12 cellular contexts compared by ENCODE assay signal in the genomic region with DNA sequence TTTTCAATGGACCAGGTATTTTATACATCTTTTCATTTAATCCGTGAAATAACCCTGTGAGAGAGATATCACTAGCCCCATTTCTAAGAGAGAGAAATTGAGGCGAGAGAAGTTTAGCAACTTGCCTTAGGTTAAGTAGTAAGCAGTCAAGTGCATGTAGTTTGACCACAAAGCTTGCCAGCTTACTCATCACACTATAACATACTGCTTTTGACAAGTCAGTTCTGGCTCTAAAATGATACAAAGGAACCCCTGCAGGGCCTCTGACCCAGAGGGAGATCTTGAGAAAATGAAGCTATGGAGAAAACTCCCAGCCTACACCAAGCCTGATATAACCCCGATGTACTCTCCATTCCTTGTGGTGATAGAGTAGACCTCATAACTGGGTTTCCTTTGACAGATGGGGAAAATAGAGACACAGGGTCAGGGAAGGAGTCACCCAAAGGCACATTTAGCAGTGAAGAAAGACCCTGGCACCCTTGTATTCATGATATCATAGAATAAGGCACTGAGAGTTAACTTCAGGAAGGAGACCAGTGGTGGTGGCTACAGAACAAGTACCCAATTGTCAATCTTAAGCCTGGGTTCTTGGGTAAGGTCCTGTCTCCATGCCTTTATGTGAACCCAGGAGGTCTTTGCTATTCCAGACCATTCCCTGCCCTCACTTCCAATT.
A peak's percentile ranks its signal among the peaks of the same experiment; 100 is the strongest.
DNase-seq lines count a peak whose midpoint lies in the region; ATAC-seq and TF ChIP-seq lines count a peak whose summit lies in the region.
"Had no signal": no experiment of that assay in that cellular context is flagged by ENCODE, and none has a peak within 500 bp of the region (broad histone marks: within the 10 kb centered on the region; RNA-seq: fewer than 3 reads in every experiment).

No MANE protein-coding gene starts in this region.

- H3K4me1 Mint-ChIP-seq in activated naive CD8-positive, alpha-beta T cell treated with anti-CD3 and anti-CD28 coated beads, Interleukin-2, amount 50 U/mL, for 24 hours, result peaks cover 68% of the 10 kb centered on the region
- H3K4me1 Mint-ChIP-seq in Caco-2 (ENCODE audit: low read depth, unreplicated experiment), result no peaks in the 10 kb centered on the region
- H3K4me1 Mint-ChIP-seq: endodermal cell had no signal

- H3K27ac Mint-ChIP-seq in activated naive CD8-positive, alpha-beta T cell treated with anti-CD3 and anti-CD28 coated beads, Interleukin-2, amount 50 U/mL, for 24 hours, result peak overlapping the region; percentile 73
- no peak overlapping the region for H3K27ac Mint-ChIP-seq in Caco-2 (ENCODE audit: unreplicated experiment)
- H3K27ac Mint-ChIP-seq: endodermal cell; stimulated activated naive B cell treated with anti-CD40 and anti-IgM and Interleukin-4, amounts not matched to agents 10 μg/mL and 1 μg/mL and 100 μg/mL, for 72 hours had no signal

- H3K27me3 Mint-ChIP-seq in activated naive CD8-positive, alpha-beta T cell treated with anti-CD3 and anti-CD28 coated beads, Interleukin-2, amount 50 U/mL, for 24 hours, result no peaks in the 10 kb centered on the region
- peaks cover 7% of the 10 kb centered on the region for H3K27me3 Mint-ChIP-seq in Caco-2 (ENCODE audit: insufficient read depth, unreplicated experiment)

- intact Hi-C loops in Caco-2 (cut with micrococcal nuclease; ENCODE audit: unreplicated experiment), result no loop called here

- no peak overlapping the region for H2AFZ ChIP-seq in ACC112 (ENCODE audit: low read length, unreplicated experiment)

- TF ChIP-seq CTCF in Caco-2 (IDR thresholded peaks at IDR 0.05; ENCODE audit: insufficient read depth in 1 of 2, low read depth in 1 of 2, low read length in 1 of 2, severe bottlenecking in 1 of 2, unreplicated experiment in 1 of 2), result no peak

- H3K4me1 ChIP-seq in ACC112 (ENCODE audit: control insufficient read depth, insufficient read depth, low read length, unreplicated experiment) (peaks cover 30% of the 10 kb centered on the region), Caco-2 (no peaks in the 10 kb centered on the region)

- DNase-seq in activated naive CD8-positive, alpha-beta T cell treated with anti-CD3 and anti-CD28 coated beads, Interleukin-2, amount 50 U/mL, for 24 hours, result no peak
- DNase-seq in HuH-7 (ENCODE audit: low spot score) (no peak), Caco-2 (no peak), NCI-H524 (lab: John Stamatoyannopoulos, UW) (no peak), RPMI8226 (no peak)
- DNase-seq: endodermal cell; left ventricle myocardium superior; right lobe of liver; stimulated activated naive B cell treated with anti-CD40 and anti-IgM and Interleukin-4, amounts not matched to agents 10 μg/mL and 1 μg/mL and 100 μg/mL, for 72 hours had no signal

- H3K27me3 ChIP-seq in ACC112 (ENCODE audit: insufficient read depth, low read length) (no peaks in the 10 kb centered on the region), Caco-2 (replicated peaks; ENCODE audit: control insufficient read depth, insufficient read depth, low read length) (no peaks in the 10 kb centered on the region)
- H3K27me3 ChIP-seq: right lobe of liver had no signal

- peaks cover 12% of the 10 kb centered on the region for H3K9me3 Mint-ChIP-seq in activated naive CD8-positive, alpha-beta T cell treated with anti-CD3 and anti-CD28 coated beads, Interleukin-2, amount 50 U/mL, for 24 hours
- H3K9me3 Mint-ChIP-seq in Caco-2 (ENCODE audit: unreplicated experiment), result no peaks in the 10 kb centered on the region

- CTCF ChIA-PET in Caco-2 (lab: Charles Lee), result no interaction called here

- no peak overlapping the region for H3K4me3 Mint-ChIP-seq in activated naive CD8-positive, alpha-beta T cell treated with anti-CD3 and anti-CD28 coated beads, Interleukin-2, amount 50 U/mL, for 24 hours
- H3K4me3 Mint-ChIP-seq in Caco-2 (ENCODE audit: unreplicated experiment), result no peak overlapping the region
- H3K4me3 Mint-ChIP-seq: endodermal cell; stimulated activated naive B cell treated with anti-CD40 and anti-IgM and Interleukin-4, amounts not matched to agents 10 μg/mL and 1 μg/mL and 100 μg/mL, for 72 hours had no signal

- peak; percentile 73 for ATAC-seq in GM18861 (IDR thresholded peaks at IDR 0.05; ENCODE audit: unreplicated experiment)
- ATAC-seq in HG03565 (IDR thresholded peaks at IDR 0.05; ENCODE audit: unreplicated experiment), result peak; percentile 84
- ATAC-seq in activated naive CD8-positive, alpha-beta T cell treated with anti-CD3 and anti-CD28 coated beads, Interleukin-2, amount 50 U/mL, for 24 hours, result peak; percentile 95
- ATAC-seq: left ventricle myocardium superior had no signal

- no peak overlapping the region for H3K4me3 ChIP-seq in ACC112 (ENCODE audit: low read depth, low read length)
- H3K4me3 ChIP-seq in Caco-2 (ENCODE audit: low read depth, low read length), result no peak overlapping the region
- H3K4me3 ChIP-seq: right lobe of liver had no signal

- peak overlapping the region; percentile 39; the same call in 1 of the 2 replicates for H3K27ac ChIP-seq in ACC112 (ENCODE audit: low read depth, low read length)
- H3K27ac ChIP-seq: right lobe of liver had no signal

- H3K36me3 ChIP-seq in ACC112 (ENCODE audit: insufficient read depth, low read length) (no peaks in the 10 kb centered on the region), Caco-2 (ENCODE audit: control insufficient read depth, insufficient read depth, low read length) (no peaks in the 10 kb centered on the region)
- H3K36me3 ChIP-seq: right lobe of liver had no signal

- H3K79me2 ChIP-seq in ACC112 (ENCODE audit: control insufficient read depth, insufficient read depth, low read length, unreplicated experiment), result peaks cover 2% of the 10 kb centered on the region

- peaks cover 3% of the 10 kb centered on the region for H3K36me3 Mint-ChIP-seq in activated naive CD8-positive, alpha-beta T cell treated with anti-CD3 and anti-CD28 coated beads, Interleukin-2, amount 50 U/mL, for 24 hours (ENCODE audit: low read depth)
- H3K36me3 Mint-ChIP-seq in Caco-2 (ENCODE audit: insufficient read depth, unreplicated experiment), result no peaks in the 10 kb centered on the region
- H3K36me3 Mint-ChIP-seq: stimulated activated naive B cell treated with anti-CD40 and anti-IgM and Interleukin-4, amounts not matched to agents 10 μg/mL and 1 μg/mL and 100 μg/mL, for 72 hours had no signal

- no peaks in the 10 kb centered on the region for H3K9me3 ChIP-seq in Caco-2
- H3K9me3 ChIP-seq: right lobe of liver had no signal

- no TSS peak for BruUV-seq in Caco-2 (replicated peaks; lab: Mats Ljungman, UMichigan)

- POLR2A ChIA-PET in Caco-2 (lab: Charles Lee), result no interaction called here
